ENCODE assay signal across 8 cellular contexts in the genomic region with DNA sequence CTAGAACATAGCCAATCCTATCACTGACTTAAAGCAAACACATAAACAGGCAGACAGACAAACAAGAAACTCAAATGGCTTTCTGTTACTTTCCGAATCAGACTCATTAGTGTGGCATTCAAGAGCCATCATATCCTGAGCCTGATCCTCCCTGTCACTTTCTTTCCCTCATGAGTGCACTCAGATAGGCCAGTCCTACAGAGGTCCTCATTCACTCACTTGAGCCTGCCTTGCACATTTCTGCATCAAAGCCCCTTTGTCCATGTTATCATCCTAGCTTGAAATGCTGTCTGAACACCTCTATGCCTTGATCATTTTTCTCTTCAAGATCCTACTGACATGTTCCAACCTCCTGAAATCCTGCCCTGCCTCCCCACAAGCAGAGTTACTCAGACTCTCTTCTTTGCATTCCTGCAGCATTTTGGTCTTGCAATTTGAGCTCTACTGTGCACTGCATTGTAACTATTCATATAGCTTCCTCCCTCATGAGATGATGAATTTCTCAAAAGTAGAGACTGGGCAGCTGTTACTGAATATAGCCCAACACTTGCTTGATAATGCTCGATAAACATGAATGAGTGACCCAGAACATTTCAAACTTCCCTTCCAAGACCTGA.
A peak's percentile ranks its signal among the peaks of the same experiment; 100 is the strongest.
DNase-seq lines count a peak whose midpoint lies in the region; ATAC-seq and TF ChIP-seq lines count a peak whose summit lies in the region.

No MANE protein-coding gene starts in this region.

- no peaks in the 10 kb centered on the region for H3K9me3 ChIP-seq in mesodermal cell (ENCODE audit: control insufficient read depth, low read length)
- H3K9me3 ChIP-seq in BE2C: no peaks in the 10 kb centered on the region; the same call in 1 of the 2 replicates

- DNase-seq in SK-MEL-5 (ENCODE audit: low read depth, low spot score) (peak; percentile 33), H4 (ENCODE audit: low spot score) (no peak), GF-D8 (lab: John Stamatoyannopoulos, UW) (no peak), activated gamma-delta T cell (lab: John Stamatoyannopoulos, UW) (no peak), BE2C (no peak)

- H3K4me3 ChIP-seq in mesodermal cell (ENCODE audit: extremely low read depth, insufficient read depth, low read length, poor library complexity, severe bottlenecking) (no peak overlapping the region), BE2C (ENCODE audit: low read depth, low read length) (no peak overlapping the region)

- no peak for TF ChIP-seq CTCF in BE2C (IDR thresholded peaks at IDR 0.05; ENCODE audit: low read depth, low read length)

- H3K27me3 ChIP-seq in BE2C: no peaks in the 10 kb centered on the region

- H3K36me3 ChIP-seq in mesodermal cell (ENCODE audit: control insufficient read depth, insufficient read depth, low read length): peaks cover 7% of the 10 kb centered on the region
- H3K36me3 ChIP-seq in BE2C: no peaks in the 10 kb centered on the region

- in situ Hi-C loops in SK-MEL-5 (cut with HindIII; ENCODE audit: low pct_unique_long_range_greater_than_20kb, low sequenced_read_pairs): no loop called here

- peak overlapping the region; percentile 50 for H3K27ac ChIP-seq in mesodermal cell (ENCODE audit: low read depth, low read length, severe bottlenecking)

- ATAC-seq in GM18498 (IDR thresholded peaks at IDR 0.05; ENCODE audit: unreplicated experiment): peak; percentile 36
- peak; percentile 16 for ATAC-seq in HG02571 (IDR thresholded peaks at IDR 0.05; ENCODE audit: unreplicated experiment)

- 94 to 97% methylated on average over 2 of the region's 2 CpGs for WGBS in mesodermal cell (ENCODE audit: insufficient coverage in 2 of 2), 2 experiments

- H3K4me1 ChIP-seq in mesodermal cell (ENCODE audit: control insufficient read depth, insufficient read depth, low read length, poor library complexity, severe bottlenecking) (peaks cover 18% of the 10 kb centered on the region), BE2C (no peaks in the 10 kb centered on the region)
